Comparison of ENCODE assay signal across 1 cellular context in genomic region chr15:75758071-75758872, GRCh38.
TF ChIP-seq lines count a peak whose summit lies in the region.

No MANE protein-coding gene starts in this region.

TF ChIP-seq in K562, 482 proteins besides CTCF, POLR2A, EP300 and RAD21 (continued from another document and continues in another):
- no peak for TF ChIP-seq ID3 (CRISPR knock-in tag; IDR thresholded peaks at IDR 0.05)
- peak; percentile 35; the same call in 1 of the 2 replicates for TF ChIP-seq ID3 (tag; IDR thresholded peaks at IDR 0.05)
- TF ChIP-seq ZBTB49 (CRISPR knock-in tag; IDR thresholded peaks at IDR 0.05; ENCODE audit: borderline replicate concordance) = no peak
- no peak for TF ChIP-seq KAT8 (IDR thresholded peaks at IDR 0.05; ENCODE audit: low read depth)
- no peak for TF ChIP-seq FOXJ3 (CRISPR knock-in tag; IDR thresholded peaks at IDR 0.05)
- no peak for TF ChIP-seq NELFE (IDR thresholded peaks at IDR 0.05; ENCODE audit: insufficient read depth, insufficient read length)
- no peak for TF ChIP-seq FOXK1 (CRISPR knock-in tag; IDR thresholded peaks at IDR 0.05; ENCODE audit: borderline replicate concordance)
- no peak for TF ChIP-seq ZNF668 (CRISPR knock-in tag; IDR thresholded peaks at IDR 0.05)
- TF ChIP-seq PTRF (tag; IDR thresholded peaks at IDR 0.05) = no peak
- TF ChIP-seq ZBTB1 (CRISPR knock-in tag; IDR thresholded peaks at IDR 0.05; ENCODE audit: borderline replicate concordance, low read depth) = no peak
- peak; percentile 68; the same call in 1 of the 2 replicates for TF ChIP-seq SREBF1 (IDR thresholded peaks at IDR 0.05; ENCODE audit: borderline replicate concordance, low read depth, low read length)
- no peak for TF ChIP-seq SRSF9 (IDR thresholded peaks at IDR 0.05; ENCODE audit: borderline replicate concordance, low read depth, low read length)
- no peak for TF ChIP-seq TCFL5 (CRISPR knock-in tag; conservative IDR thresholded peaks at IDR 0.05)
- TF ChIP-seq CEBPB (tag; IDR thresholded peaks at IDR 0.05) = no peak
- TF ChIP-seq ZKSCAN8 (CRISPR knock-in tag; IDR thresholded peaks at IDR 0.05) = no peak
- no peak for TF ChIP-seq MCM7 (IDR thresholded peaks at IDR 0.05)
- no peak for TF ChIP-seq FOXA3 (CRISPR knock-in tag; conservative IDR thresholded peaks at IDR 0.05 in 1 of 2, IDR thresholded peaks at IDR 0.05 in 1 of 2)
- no peak for TF ChIP-seq CHAMP1 (IDR thresholded peaks at IDR 0.05)
- no peak for TF ChIP-seq ZBTB34 (CRISPR knock-in tag; IDR thresholded peaks at IDR 0.05)
- peak; percentile 90 for TF ChIP-seq USF2 (CRISPR knock-in tag; IDR thresholded peaks at IDR 0.05)
- TF ChIP-seq SMC3 (conservative IDR thresholded peaks at IDR 0.05; ENCODE audit: insufficient read depth, low read depth, low read length) = no peak
- TF ChIP-seq IRF9 (tag; IDR thresholded peaks at IDR 0.05) = no peak
- no peak for TF ChIP-seq CEBPZ (IDR thresholded peaks at IDR 0.05; ENCODE audit: borderline replicate concordance, low read depth, low read length)
- no peak for TF ChIP-seq STAT6 (CRISPR knock-in tag; IDR thresholded peaks at IDR 0.05)
- no peak for TF ChIP-seq ZNF583 (CRISPR knock-in tag; IDR thresholded peaks at IDR 0.05)
- TF ChIP-seq CLOCK (CRISPR knock-in tag; IDR thresholded peaks at IDR 0.05; ENCODE audit: borderline replicate concordance) = no peak
- no peak for TF ChIP-seq ZBTB43 (CRISPR knock-in tag; IDR thresholded peaks at IDR 0.05)
- TF ChIP-seq FOXP4 (CRISPR knock-in tag; IDR thresholded peaks at IDR 0.05; ENCODE audit: borderline replicate concordance) = no peak
- no peak for TF ChIP-seq THAP12 (CRISPR knock-in tag; IDR thresholded peaks at IDR 0.05)
- TF ChIP-seq STAT5B (CRISPR knock-in tag; IDR thresholded peaks at IDR 0.05) = no peak
- TF ChIP-seq RBM39 (optimal IDR thresholded peaks at IDR 0.05; ENCODE audit: low read depth, low read length) = no peak
- no peak for TF ChIP-seq ZNF507 (tag; conservative IDR thresholded peaks at IDR 0.05)
